ENCODE assay signal across 34 cellular contexts in genomic region chr4:133245226-133245625, GRCh38.
"Had no signal": no experiment of that assay in that cellular context is flagged by ENCODE, and none has a peak within 500 bp of the region (broad histone marks: within the 10 kb centered on the region; RNA-seq: fewer than 3 reads in every experiment).

No MANE protein-coding gene starts in this region.

- ATAC-seq: activated CD4-positive, alpha-beta T cell treated with anti-CD3 and anti-CD28 coated beads for 36 hours; activated CD8-positive, alpha-beta memory T cell treated with anti-CD3 and anti-CD28 coated beads, Interleukin-2, amount 10 ng/mL, durations not matched to agents 7 days and 5 days; activated CD8-positive, alpha-beta T cell treated with anti-CD3 and anti-CD28 coated beads, Interleukin-2, amount 10 ng/mL, durations not matched to agents 7 days and 5 days; activated naive CD8-positive, alpha-beta T cell treated with anti-CD3 and anti-CD28 coated beads, Interleukin-2, amount 50 U/mL, for 24 hours; body of pancreas; foreskin keratinocyte; gastroesophageal sphincter; T-helper 17 cell had no signal

- H3K27ac ChIP-seq: adrenal gland, body of pancreas, colonic mucosa, esophagus muscularis mucosa, foreskin keratinocyte, gastroesophageal sphincter, WERI-Rb-1 had no signal

- H3K27me3 ChIP-seq: adrenal gland, body of pancreas, colonic mucosa, esophagus muscularis mucosa, foreskin keratinocyte, gastroesophageal sphincter had no signal

- H3K27ac Mint-ChIP-seq: activated CD4-positive, alpha-beta memory T cell treated with anti-CD3 and anti-CD28 coated beads for 36 hours; activated CD4-positive, alpha-beta T cell treated with anti-CD3 and anti-CD28 coated beads for 36 hours; activated CD4-positive, alpha-beta T cell treated with anti-CD3 and anti-CD28 coated beads, Interleukin-2, amount 10 ng/mL, durations not matched to agents 24 days and 14 days; activated CD8-positive, alpha-beta memory T cell treated with anti-CD3 and anti-CD28 coated beads, Interleukin-2, amount 10 ng/mL, durations not matched to agents 7 days and 5 days; activated CD8-positive, alpha-beta T cell treated with anti-CD3 and anti-CD28 coated beads, Interleukin-2, amount 10 ng/mL, durations not matched to agents 7 days and 5 days; activated naive CD4-positive, alpha-beta T cell treated with anti-CD3 and anti-CD28 coated beads for 36 hours; activated naive CD4-positive, alpha-beta T cell treated with anti-CD3 and anti-CD28 coated beads, Interleukin-2, amount 50 U/mL, for 24 hours; activated naive CD8-positive, alpha-beta T cell treated with anti-CD3 and anti-CD28 coated beads for 36 hours; activated naive CD8-positive, alpha-beta T cell treated with anti-CD3 and anti-CD28 coated beads, Interleukin-2, amount 50 U/mL, for 24 hours; activated T-helper 1 cell treated with anti-CD3 and anti-CD28 coated beads, Interleukin-12 subunit alpha, Interleukin-12 subunit beta, Interleukin-2, Interleukin-4 antibody, amounts not matched to agents 30 ng/mL and 10 ng/mL and 1 ng/mL, durations not matched to agents 14 hours and 24 hours and 36 hours; activated T-helper 2 cell treated with anti-CD3 and anti-CD28 coated beads, Interferon-gamma antibody, Interleukin-2, Interleukin-4, amounts not matched to agents 10 μg/mL and 5 μg/mL and 100 μg/mL, durations not matched to agents 14 hours and 24 hours and 36 hours; endodermal cell; T-helper 17 cell; T-helper 2 cell treated with Interferon-gamma antibody and Interleukin-4, amounts not matched to agents 5 μg/mL and 100 μg/mL, for 36 hours had no signal

- H3K36me3 ChIP-seq: adrenal gland, colonic mucosa, esophagus muscularis mucosa, gastroesophageal sphincter, WERI-Rb-1 had no signal

- H3K27me3 Mint-ChIP-seq: activated CD4-positive, alpha-beta memory T cell treated with anti-CD3 and anti-CD28 coated beads for 36 hours; activated CD4-positive, alpha-beta T cell treated with anti-CD3 and anti-CD28 coated beads for 36 hours; activated CD4-positive, alpha-beta T cell treated with anti-CD3 and anti-CD28 coated beads, Interleukin-2, amount 10 ng/mL, durations not matched to agents 24 days and 14 days; activated CD8-positive, alpha-beta memory T cell treated with anti-CD3 and anti-CD28 coated beads, Interleukin-2, amount 10 ng/mL, durations not matched to agents 7 days and 5 days; activated naive CD4-positive, alpha-beta T cell treated with anti-CD3 and anti-CD28 coated beads, Interleukin-2, amount 50 U/mL, for 24 hours; activated naive CD8-positive, alpha-beta T cell treated with anti-CD3 and anti-CD28 coated beads for 36 hours; activated naive CD8-positive, alpha-beta T cell treated with anti-CD3 and anti-CD28 coated beads, Interleukin-2, amount 50 U/mL, for 24 hours; T-helper 17 cell had no signal

- H3K4me1 Mint-ChIP-seq: activated CD4-positive, alpha-beta T cell treated with anti-CD3 and anti-CD28 coated beads for 36 hours; activated CD4-positive, alpha-beta T cell treated with anti-CD3 and anti-CD28 coated beads, Interleukin-2, amount 10 ng/mL, durations not matched to agents 24 days and 14 days; activated CD8-positive, alpha-beta memory T cell treated with anti-CD3 and anti-CD28 coated beads, Interleukin-2, amount 10 ng/mL, durations not matched to agents 7 days and 5 days; activated naive CD4-positive, alpha-beta T cell treated with anti-CD3 and anti-CD28 coated beads, Interleukin-2, amount 50 U/mL, for 24 hours; activated naive CD8-positive, alpha-beta T cell treated with anti-CD3 and anti-CD28 coated beads for 36 hours; activated naive CD8-positive, alpha-beta T cell treated with anti-CD3 and anti-CD28 coated beads, Interleukin-2, amount 50 U/mL, for 24 hours; T-helper 17 cell had no signal

- DNase-seq: activated CD4-positive, alpha-beta memory T cell treated with anti-CD3 and anti-CD28 coated beads for 36 hours; activated CD4-positive, alpha-beta T cell treated with anti-CD3 and anti-CD28 coated beads for 36 hours; activated CD4-positive, alpha-beta T cell treated with anti-CD3 and anti-CD28 coated beads, Interleukin-2, amount 10 ng/mL, durations not matched to agents 24 days and 14 days; activated CD4-positive, CD25-positive, alpha-beta regulatory T cell; activated CD4-positive, CD25-positive, alpha-beta regulatory T cell treated with anti-CD3 and anti-CD28 coated beads, Interleukin-2, amount 50 U/mL, for 72 hours; activated CD8-positive, alpha-beta memory T cell treated with anti-CD3 and anti-CD28 coated beads, Interleukin-2, amount 10 ng/mL, durations not matched to agents 7 days and 5 days; activated CD8-positive, alpha-beta memory T cell treated with anti-CD3 and anti-CD28 coated beads, Interleukin-2, amount 50 U/mL, for 4 hours; activated CD8-positive, alpha-beta T cell treated with anti-CD3 and anti-CD28 coated beads, Interleukin-2, amount 10 ng/mL, durations not matched to agents 7 days and 5 days; activated effector memory CD4-positive, alpha-beta T cell treated with anti-CD3 and anti-CD28 coated beads, Interleukin-2, amount 50 U/mL, for 16 hours; activated naive CD4-positive, alpha-beta T cell treated with anti-CD3 and anti-CD28 coated beads for 36 hours; activated naive CD8-positive, alpha-beta T cell treated with anti-CD3 and anti-CD28 coated beads for 36 hours; activated naive CD8-positive, alpha-beta T cell treated with anti-CD3 and anti-CD28 coated beads, Interleukin-2, amount 50 U/mL, for 24 hours; activated T-cell treated with anti-CD3 and anti-CD28 coated beads, Interleukin-2, amount 50 U/mL, for 1 hour; activated T-cell treated with anti-CD3 and anti-CD28 coated beads, Interleukin-2, amount 50 U/mL, for 48 hours; adrenal gland; amygdala; aorta; body of pancreas; caudate nucleus; colonic mucosa; effector memory CD4-positive, alpha-beta T cell; endodermal cell; erythroblast; foreskin keratinocyte; T-helper 1 cell; T-helper 17 cell; T1000; WERI-Rb-1 had no signal

- H3K4me1 ChIP-seq: adrenal gland, body of pancreas, colonic mucosa, esophagus muscularis mucosa, foreskin keratinocyte, gastroesophageal sphincter had no signal

- H3K9me3 Mint-ChIP-seq: activated CD4-positive, alpha-beta T cell treated with anti-CD3 and anti-CD28 coated beads, Interleukin-2, amount 10 ng/mL, durations not matched to agents 24 days and 14 days; activated naive CD4-positive, alpha-beta T cell treated with anti-CD3 and anti-CD28 coated beads, Interleukin-2, amount 50 U/mL, for 24 hours; activated naive CD8-positive, alpha-beta T cell treated with anti-CD3 and anti-CD28 coated beads for 36 hours; activated naive CD8-positive, alpha-beta T cell treated with anti-CD3 and anti-CD28 coated beads, Interleukin-2, amount 50 U/mL, for 24 hours; activated T-helper 1 cell treated with anti-CD3 and anti-CD28 coated beads, Interleukin-12 subunit alpha, Interleukin-12 subunit beta, Interleukin-2, Interleukin-4 antibody, amounts not matched to agents 30 ng/mL and 10 ng/mL and 1 ng/mL, durations not matched to agents 14 hours and 24 hours and 36 hours; T-helper 2 cell treated with Interferon-gamma antibody and Interleukin-4, amounts not matched to agents 5 μg/mL and 100 μg/mL, for 36 hours had no signal

- H3K4me3 ChIP-seq: adrenal gland, body of pancreas, colonic mucosa, esophagus muscularis mucosa, gastroesophageal sphincter had no signal

- H3K4me3 Mint-ChIP-seq: activated CD4-positive, alpha-beta memory T cell treated with anti-CD3 and anti-CD28 coated beads for 36 hours; activated CD4-positive, alpha-beta T cell treated with anti-CD3 and anti-CD28 coated beads for 36 hours; activated CD4-positive, alpha-beta T cell treated with anti-CD3 and anti-CD28 coated beads, Interleukin-2, amount 10 ng/mL, durations not matched to agents 24 days and 14 days; activated CD8-positive, alpha-beta memory T cell treated with anti-CD3 and anti-CD28 coated beads, Interleukin-2, amount 10 ng/mL, durations not matched to agents 7 days and 5 days; activated CD8-positive, alpha-beta T cell treated with anti-CD3 and anti-CD28 coated beads, Interleukin-2, amount 10 ng/mL, durations not matched to agents 7 days and 5 days; activated naive CD4-positive, alpha-beta T cell treated with anti-CD3 and anti-CD28 coated beads for 36 hours; activated naive CD4-positive, alpha-beta T cell treated with anti-CD3 and anti-CD28 coated beads, Interleukin-2, amount 50 U/mL, for 24 hours; activated naive CD8-positive, alpha-beta T cell treated with anti-CD3 and anti-CD28 coated beads for 36 hours; activated naive CD8-positive, alpha-beta T cell treated with anti-CD3 and anti-CD28 coated beads, Interleukin-2, amount 50 U/mL, for 24 hours; activated T-helper 1 cell treated with anti-CD3 and anti-CD28 coated beads, Interleukin-12 subunit alpha, Interleukin-12 subunit beta, Interleukin-2, Interleukin-4 antibody, amounts not matched to agents 30 ng/mL and 10 ng/mL and 1 ng/mL, durations not matched to agents 14 hours and 24 hours and 36 hours; endodermal cell; T-helper 17 cell; T-helper 2 cell treated with Interferon-gamma antibody and Interleukin-4, amounts not matched to agents 5 μg/mL and 100 μg/mL, for 36 hours had no signal

- H3K9me3 ChIP-seq: adrenal gland, body of pancreas, colonic mucosa, esophagus muscularis mucosa, gastroesophageal sphincter had no signal

- H3K36me3 Mint-ChIP-seq: activated CD4-positive, alpha-beta memory T cell treated with anti-CD3 and anti-CD28 coated beads for 36 hours; activated CD8-positive, alpha-beta memory T cell treated with anti-CD3 and anti-CD28 coated beads, Interleukin-2, amount 10 ng/mL, durations not matched to agents 7 days and 5 days; activated naive CD4-positive, alpha-beta T cell treated with anti-CD3 and anti-CD28 coated beads, Interleukin-2, amount 50 U/mL, for 24 hours; activated naive CD8-positive, alpha-beta T cell treated with anti-CD3 and anti-CD28 coated beads for 36 hours had no signal
